In genomic region chr6:154041001-154041400, GRCh38 we compare ENCODE assay signal across 20 cellular contexts. TPM values are rescaled to one million over a fixed set of nuclear protein-coding genes. Genes with fewer than 3 reads are reported as not detected.
DNase-seq lines count a peak whose midpoint lies in the region; ATAC-seq, FAIRE-seq and TF ChIP-seq lines count a peak whose summit lies in the region.
"Had no signal": no experiment of that assay in that cellular context is flagged by ENCODE, and none has a peak within 500 bp of the region (broad histone marks: within the 10 kb centered on the region; RNA-seq: fewer than 3 reads in every experiment).

No MANE protein-coding gene starts in this region.

- no peak overlapping the region for H3K27ac ChIP-seq in KMS-11
- H3K27ac ChIP-seq in colonic mucosa = no peak overlapping the region

- intact Hi-C loops in colonic mucosa (cut with DNase I) = no loop called here

- DNase-seq in D721Med (ENCODE audit: insufficient read length, low spot score) (no peak), cerebellum (ENCODE audit: low spot score) (peak; percentile 47), NOMO-1 treated with dmso at 0.1 percent for 144 hours (lab: John Stamatoyannopoulos, UW; ENCODE audit: unreplicated experiment) (no peak), colonic mucosa (no peak)
- DNase-seq: AML-193, GF-D8, KG1, NCI-H1092 treated with DMSO at 0.1 percent for 48 hours, NCI-H146, NCI-H2029 treated with DMSO at 0.1 percent for 48 hours, OCI-M1, SHP77 treated with DMSO at 0.1 percent for 48 hours, T-helper 1 cell had no signal

- peaks cover 15% of the 10 kb centered on the region for H3K4me1 ChIP-seq in KMS-11 (ENCODE audit: low read depth, poor library complexity, severe bottlenecking)
- H3K4me1 ChIP-seq in colonic mucosa = no peaks in the 10 kb centered on the region

- peak; percentile 5 for TF ChIP-seq CTCF in D721Med (IDR thresholded peaks at IDR 0.05; ENCODE audit: insufficient read depth, missing control alignments)
- TF ChIP-seq CTCF in KMS-11 (conservative IDR thresholded peaks at IDR 0.05; ENCODE audit: low read depth, low read length) = no peak
- no peak for TF ChIP-seq CTCF in colonic mucosa (IDR thresholded peaks at IDR 0.05)

- no peak overlapping the region for H3K4me3 ChIP-seq in KMS-11 (IDR thresholded peaks at IDR 0.05; ENCODE audit: insufficient read depth, low read depth, low read length)
- no peak overlapping the region for H3K4me3 ChIP-seq in colonic mucosa

- H3K36me3 ChIP-seq in KMS-11 (ENCODE audit: insufficient read depth) (no peaks in the 10 kb centered on the region), colonic mucosa (no peaks in the 10 kb centered on the region)

- no peaks in the 10 kb centered on the region for H3K79me2 ChIP-seq in KMS-11 (ENCODE audit: insufficient read depth, low read depth)

- no peak for ATAC-seq in HG03196 (IDR thresholded peaks at IDR 0.05; ENCODE audit: unreplicated experiment)

- FAIRE-seq in D721Med (lab: Jason Lieb, UNC) (no peak), islet of Langerhans (lab: Jason Lieb, UNC) (peak; percentile 88)

- H3K9ac ChIP-seq in KMS-11 (no peak overlapping the region), colonic mucosa (ENCODE audit: low read depth in 2 of 2, low read length in 2 of 2) (no peak overlapping the region)

- no peaks in the 10 kb centered on the region for H4K20me1 ChIP-seq in KMS-11 (ENCODE audit: insufficient read depth)

- no peak overlapping the region for H2AFZ ChIP-seq in KMS-11 (ENCODE audit: low read depth)

- no peaks in the 10 kb centered on the region for H3K9me3 ChIP-seq in colonic mucosa

- no peaks in the 10 kb centered on the region for H3K27me3 ChIP-seq in KMS-11 (ENCODE audit: insufficient read depth, low read depth)
- no peaks in the 10 kb centered on the region for H3K27me3 ChIP-seq in colonic mucosa

- H3K4me2 ChIP-seq in KMS-11 = 0 out of 2 replicates have a peak overlapping the region, but pooled peaks have one; percentile 37

RNA-seq across cellular contexts. Expression of gene OPRM1, which starts 2.0 kb away (rescaled TPM):
- total RNA-seq in cerebellum (15.9 TPM), colonic mucosa (not detected)
- total RNA-seq: H4, HT-29, M059J, NCI-H460 had no signal

Comparison
In these comparisons a context has a peak if more than half of its experiments do, and no peak if none do; other contexts are left out.
1. RNA of gene OPRM1, which starts 2.0 kb away (total RNA-seq): 15.9 TPM in cerebellum (single experiment); not detected in colonic mucosa; every median in the first group is over 10 times any median in the second.